ENCODE assay signal across 8 cellular contexts in the genomic region with DNA sequence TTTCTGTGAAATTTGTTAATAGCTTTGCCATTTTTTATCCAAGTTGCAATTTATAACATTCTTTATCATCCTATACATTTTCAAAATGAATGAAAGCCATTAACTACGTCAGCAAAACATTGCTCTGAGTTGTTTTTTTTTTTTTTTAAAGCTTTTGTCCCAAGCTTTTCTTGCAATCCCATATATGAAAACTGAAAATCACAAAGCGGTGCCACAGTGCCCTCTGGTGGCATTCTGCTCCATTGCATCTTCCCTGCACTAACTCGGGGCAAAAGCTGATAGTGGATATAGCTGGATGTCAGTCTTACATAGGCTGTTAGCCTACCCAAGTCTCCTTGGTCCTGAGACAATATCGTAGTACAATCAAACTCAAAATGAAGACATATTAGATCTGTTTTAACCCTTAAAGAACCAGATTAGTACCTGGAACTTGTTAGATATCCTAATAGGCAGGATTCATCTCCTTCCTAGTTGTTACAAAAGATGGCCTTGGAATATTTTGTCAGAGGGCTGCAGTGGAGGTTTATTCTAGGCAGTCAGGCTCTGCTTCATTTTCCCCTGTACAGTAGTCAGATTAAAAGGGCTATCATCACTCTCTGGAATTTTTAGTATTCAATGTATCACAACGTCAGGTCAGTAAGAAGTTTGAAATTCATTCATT.
A peak's percentile ranks its signal among the peaks of the same experiment; 100 is the strongest.
DNase-seq lines count a peak whose midpoint lies in the region; ATAC-seq and TF ChIP-seq lines count a peak whose summit lies in the region.

No MANE protein-coding gene starts in this region.

- H3K9me2 ChIP-seq in SK-N-SH: no peaks in the 10 kb centered on the region
- H3K9me2 ChIP-seq in hepatocyte (replicated peaks; ENCODE audit: insufficient read depth): no peaks in the 10 kb centered on the region

- ATAC-seq in gastrocnemius medialis: no peak

- no peaks in the 10 kb centered on the region for H3K4me1 ChIP-seq in SK-N-SH (ENCODE audit: control insufficient read depth in 1 of 2, insufficient read depth in 2 of 2, low read depth in 1 of 2, low read length in 1 of 2)
- H3K4me1 ChIP-seq in hepatocyte (ENCODE audit: insufficient read depth): no peaks in the 10 kb centered on the region
- no peaks in the 10 kb centered on the region for H3K4me1 ChIP-seq in gastrocnemius medialis

- POLR2A ChIA-PET in SK-N-SH (lab: Yijun Ruan, JAX): no interaction called here

- TF ChIP-seq CTCF in GM12864 (IDR thresholded peaks at IDR 0.05; ENCODE audit: low read depth, low read length, missing control alignments): peak; percentile 89
- TF ChIP-seq CTCF in SK-N-SH (IDR thresholded peaks at IDR 0.05): peak; percentile 98
- peak; percentile 94 for TF ChIP-seq CTCF in hepatocyte (IDR thresholded peaks at IDR 0.05; ENCODE audit: poor library complexity)
- TF ChIP-seq CTCF in gastrocnemius medialis (IDR thresholded peaks at IDR 0.05 in 4 of 5, conservative IDR thresholded peaks at IDR 0.05 in 1 of 5): peak; percentile 14 to 77 (median 47)

- H4K20me1 ChIP-seq in SK-N-SH (ENCODE audit: insufficient read depth) (no peaks in the 10 kb centered on the region), hepatocyte (ENCODE audit: insufficient read depth, poor library complexity, severe bottlenecking) (no peaks in the 10 kb centered on the region)

- H3K36me3 ChIP-seq in H7 (replicated peaks; ENCODE audit: control insufficient read depth, insufficient read depth, low read length) (no peaks in the 10 kb centered on the region), SK-N-SH (replicated peaks in 1 of 2; ENCODE audit: control insufficient read depth in 1 of 2, insufficient read depth in 2 of 2, low read length in 1 of 2) (no peaks in the 10 kb centered on the region), hepatocyte (replicated peaks; ENCODE audit: insufficient read depth, low read depth) (no peaks in the 10 kb centered on the region), gastrocnemius medialis (no peaks in the 10 kb centered on the region)

- no peak for TF ChIP-seq POLR2A in gastrocnemius medialis (IDR thresholded peaks at IDR 0.05)

- H3F3A ChIP-seq in SK-N-SH (replicated peaks; ENCODE audit: insufficient read depth): no peaks in the 10 kb centered on the region

- H3K9ac ChIP-seq in SK-N-SH: no peak overlapping the region

- peak; percentile 86 for TF ChIP-seq RAD21 in SK-N-SH (IDR thresholded peaks at IDR 0.05; ENCODE audit: low read length)

- H2AFZ ChIP-seq in SK-N-SH (ENCODE audit: low read depth) (no peak overlapping the region), hepatocyte (no peak overlapping the region)

- 15% methylated on average over 5 of the region's 5 CpGs for WGBS in SK-N-SH (ENCODE audit: low lambda C conversion rate)
- WGBS in hepatocyte (ENCODE audit: low lambda C conversion rate, missing lambda C conversion rate): 26% methylated on average over 5 of the region's 5 CpGs

- no peak for DNase-seq in GM12864 (ENCODE audit: low read depth)
- DNase-seq in H7: peak; percentile 13
- peak; percentile 49 for DNase-seq in LoVo (ENCODE audit: low spot score)
- peak; percentile 47 for DNase-seq in SK-N-SH
- DNase-seq in anterior cingulate cortex (lab: John Stamatoyannopoulos, UW): peak in 52 of 58 donors; percentile 1 to 75 (median 38)
- peak; percentile 71 for DNase-seq in hepatocyte (ENCODE audit: low spot score)
- DNase-seq in gastrocnemius medialis: peak; percentile 2 to 15
- DNase-seq in GOT3 (lab: John Stamatoyannopoulos, UW): no peak

- CTCF ChIA-PET in SK-N-SH (lab: Yijun Ruan, JAX): interaction anchor here (0.5 to 6.4 kb wide), 74 partner anchors 9 to 1048 kb away, joined by 3 to 69 read pairs (median 4); no protein-coding TSS in a partner anchor

- H3K27me3 ChIP-seq in H7 (ENCODE audit: control insufficient read depth, insufficient read depth, low read length): no peaks in the 10 kb centered on the region; the same call in 1 of the 2 replicates
- H3K27me3 ChIP-seq in SK-N-SH (ENCODE audit: insufficient read depth): no peaks in the 10 kb centered on the region
- H3K27me3 ChIP-seq in hepatocyte: no peaks in the 10 kb centered on the region
- no peaks in the 10 kb centered on the region for H3K27me3 ChIP-seq in gastrocnemius medialis

- intact Hi-C loops in gastrocnemius medialis (cut with DNase I; ENCODE audit: low total_unique reads): no loop called here

- no peaks in the 10 kb centered on the region for H3K79me2 ChIP-seq in SK-N-SH (ENCODE audit: insufficient read depth)
- no peaks in the 10 kb centered on the region for H3K79me2 ChIP-seq in hepatocyte

- no peak for TF ChIP-seq EP300 in SK-N-SH (IDR thresholded peaks at IDR 0.05; ENCODE audit: borderline replicate concordance in 1 of 2, low read depth in 1 of 2, low read length in 1 of 2)

- H3K9me3 ChIP-seq in SK-N-SH (no peaks in the 10 kb centered on the region), hepatocyte (ENCODE audit: low read depth) (no peaks in the 10 kb centered on the region), gastrocnemius medialis (no peaks in the 10 kb centered on the region)

- in situ Hi-C loops in gastrocnemius medialis (cut with MboI; ENCODE audit: low sequenced_read_pairs in 4 of 4): no loop called here

- H3K4me2 ChIP-seq in SK-N-SH (no peak overlapping the region), hepatocyte (no peak overlapping the region)

- no peak overlapping the region for H3K4me3 ChIP-seq in GM12864 (ENCODE audit: low read depth, low read length)
- H3K4me3 ChIP-seq in H7 (ENCODE audit: insufficient read depth, low read depth, low read length): no peak overlapping the region
- H3K4me3 ChIP-seq in SK-N-SH (ENCODE audit: low read depth in 2 of 2, low read length in 1 of 2): peak overlapping the region in 1 of 2 experiments; percentile 38; a peak in 1 of 4 replicates
- no peak overlapping the region for H3K4me3 ChIP-seq in hepatocyte
- no peak overlapping the region for H3K4me3 ChIP-seq in gastrocnemius medialis

- H3K27ac ChIP-seq in SK-N-SH (ENCODE audit: low read depth in 2 of 2, low read length in 1 of 2) (no peak overlapping the region), hepatocyte (no peak overlapping the region), gastrocnemius medialis (no peak overlapping the region)

TF ChIP-seq in SK-N-SH, 30 proteins besides CTCF, POLR2A, EP300 and RAD21:
- TF ChIP-seq USF1 (IDR thresholded peaks at IDR 0.05; ENCODE audit: borderline replicate concordance, low read depth) (no peak), YY1 (IDR thresholded peaks at IDR 0.05; ENCODE audit: low read depth) (no peak), JUND (IDR thresholded peaks at IDR 0.05) (no peak), SMC3 (IDR thresholded peaks at IDR 0.05; ENCODE audit: low read depth, low read length) (peak; percentile 55), TAF1 (IDR thresholded peaks at IDR 0.05; ENCODE audit: borderline replicate concordance, low read depth, low read length) (no peak), NRF1 (IDR thresholded peaks at IDR 0.05; ENCODE audit: low read depth, low read length) (no peak)
- TF ChIP-seq, protein P1, sequence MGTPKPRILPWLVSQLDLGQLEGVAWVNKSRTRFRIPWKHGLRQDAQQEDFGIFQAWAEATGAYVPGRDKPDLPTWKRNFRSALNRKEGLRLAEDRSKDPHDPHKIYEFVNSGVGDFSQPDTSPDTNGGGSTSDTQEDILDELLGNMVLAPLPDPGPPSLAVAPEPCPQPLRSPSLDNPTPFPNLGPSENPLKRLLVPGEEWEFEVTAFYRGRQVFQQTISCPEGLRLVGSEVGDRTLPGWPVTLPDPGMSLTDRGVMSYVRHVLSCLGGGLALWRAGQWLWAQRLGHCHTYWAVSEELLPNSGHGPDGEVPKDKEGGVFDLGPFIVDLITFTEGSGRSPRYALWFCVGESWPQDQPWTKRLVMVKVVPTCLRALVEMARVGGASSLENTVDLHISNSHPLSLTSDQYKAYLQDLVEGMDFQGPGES (IDR thresholded peaks at IDR 0.05; ENCODE audit: low read depth, low read length): no peak
- TF ChIP-seq, protein P2, sequence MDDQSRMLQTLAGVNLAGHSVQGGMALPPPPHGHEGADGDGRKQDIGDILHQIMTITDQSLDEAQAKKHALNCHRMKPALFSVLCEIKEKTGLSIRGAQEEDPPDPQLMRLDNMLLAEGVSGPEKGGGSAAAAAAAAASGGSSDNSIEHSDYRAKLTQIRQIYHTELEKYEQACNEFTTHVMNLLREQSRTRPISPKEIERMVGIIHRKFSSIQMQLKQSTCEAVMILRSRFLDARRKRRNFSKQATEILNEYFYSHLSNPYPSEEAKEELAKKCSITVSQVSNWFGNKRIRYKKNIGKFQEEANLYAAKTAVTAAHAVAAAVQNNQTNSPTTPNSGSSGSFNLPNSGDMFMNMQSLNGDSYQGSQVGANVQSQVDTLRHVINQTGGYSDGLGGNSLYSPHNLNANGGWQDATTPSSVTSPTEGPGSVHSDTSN (IDR thresholded peaks at IDR 0.05): no peak

Comparison
In these comparisons a context has a peak if more than half of its experiments do, and no peak if none do; other contexts are left out.
1. DNase-seq: peak in H7 (single experiment), LoVo (single experiment), SK-N-SH (single experiment), anterior cingulate cortex (52 of 58), hepatocyte (single experiment) and gastrocnemius medialis (2 of 2); none in GM12864 (single experiment) and GOT3 (single experiment).
2. CTCF ChIP-seq: peak in every context shown above with its lines; median percentile 98 in SK-N-SH; 94 in hepatocyte; 89 in GM12864; 47 in gastrocnemius medialis.